In genomic region chr1:23368562-23369334, GRCh38 we compare ENCODE assay signal across 8 cellular contexts. TPM values are rescaled to one million over a fixed set of nuclear protein-coding genes. Genes with fewer than 3 reads are reported as not detected.
A peak's percentile ranks its signal among the peaks of the same experiment; 100 is the strongest.
DNase-seq lines count a peak whose midpoint lies in the region; ATAC-seq, FAIRE-seq and TF ChIP-seq lines count a peak whose summit lies in the region.

No MANE protein-coding gene starts in this region.

- H3K27ac Mint-ChIP-seq in brain = peak overlapping the region; percentile 99 to 100 (median 99)

- peak overlapping the region; percentile 89 to 100 (median 99) for H3K4me3 Mint-ChIP-seq in brain

- CTCF ChIA-PET in A549 (lab: Yijun Ruan, JAX) = interaction anchor here (1.0 to 2.8 kb wide), 6 partner anchors 23 to 428 kb away, joined by 3 to 14 read pairs (median 6); partner anchors contain the start of gene HNRNPR

- peaks cover 31% of the 10 kb centered on the region for H3K9me3 ChIP-seq in A549
- H3K9me3 ChIP-seq in iPS-18a (ENCODE audit: control insufficient read depth, low read depth, low read length) = no peaks in the 10 kb centered on the region
- H3K9me3 ChIP-seq in skeletal muscle satellite cell (replicated peaks; ENCODE audit: low read length) = no peaks in the 10 kb centered on the region

- FAIRE-seq in A549 (lab: Jason Lieb, UNC) = no peak

- POLR2A ChIA-PET in A549 (lab: Yijun Ruan, JAX) = interaction anchor here (0.8 to 3.1 kb wide), 7 partner anchors 8 to 116 kb away, joined by 3 to 33 read pairs (median 4); partner anchors contain the start of genes ASAP3 and HNRNPR

- H3K4me1 ChIP-seq in A549 (peaks cover 17% of the 10 kb centered on the region), iPS-18a (ENCODE audit: control insufficient read depth, low read depth, low read length) (peaks cover 17% of the 10 kb centered on the region), skeletal muscle satellite cell (ENCODE audit: control insufficient read depth, insufficient read depth, low read length) (peaks cover 34% of the 10 kb centered on the region)

- TF ChIP-seq EP300 in A549 (IDR thresholded peaks at IDR 0.05) = no peak

- ATAC-seq in A549 = peak; percentile 89 to 91
- peak; percentile 44 for ATAC-seq in GM18519 (IDR thresholded peaks at IDR 0.05; ENCODE audit: low FRiP score, unreplicated experiment)
- peak; percentile 66 for ATAC-seq in HG03045 (IDR thresholded peaks at IDR 0.05; ENCODE audit: unreplicated experiment)

- H3K4me3 ChIP-seq in A549 = peak overlapping the region; percentile 87
- peak overlapping the region; percentile 97 for H3K4me3 ChIP-seq in iPS-18a (ENCODE audit: low read length)
- peak overlapping the region; percentile 85 for H3K4me3 ChIP-seq in skeletal muscle satellite cell (ENCODE audit: low read length)

- H3K36me3 ChIP-seq in iPS-18a (ENCODE audit: control insufficient read depth, low read depth, low read length) (no peaks in the 10 kb centered on the region), skeletal muscle satellite cell (ENCODE audit: insufficient read depth, low read length) (peaks cover 24% of the 10 kb centered on the region)

- DNase-seq in A549 (ENCODE audit: low read depth in 1 of 2, low spot score in 1 of 2) (peak; percentile 75 to 86), NCI-H2107 (lab: John Stamatoyannopoulos, UW) (peak; percentile 92), UCSD-AML1 (lab: John Stamatoyannopoulos, UW; ENCODE audit: unreplicated experiment) (peak; percentile 92)

- H3K36me3 Mint-ChIP-seq in brain = peaks cover 58% of the 10 kb centered on the region

- peaks cover 67% of the 10 kb centered on the region for H3K4me1 Mint-ChIP-seq in brain

- peaks cover 86% of the 10 kb centered on the region for H3K27me3 ChIP-seq in iPS-18a (ENCODE audit: control insufficient read depth, insufficient read depth, low read length)
- H3K27me3 ChIP-seq in skeletal muscle satellite cell (ENCODE audit: control insufficient read depth, insufficient read depth, low read length) = no peaks in the 10 kb centered on the region

- peaks cover 14% of the 10 kb centered on the region for H3K27me3 Mint-ChIP-seq in brain

- H3K4me2 ChIP-seq in A549 = peak overlapping the region; percentile 97
- peak overlapping the region; percentile 96 for H3K4me2 ChIP-seq in skeletal muscle satellite cell (ENCODE audit: low read length)

- WGBS in A549 (ENCODE audit: missing lambda C conversion rate) = 0% methylated on average over 12 of the region's 61 CpGs

- TF ChIP-seq POLR2A in A549 (IDR thresholded peaks at IDR 0.05; ENCODE audit: low read length) = peak; percentile 55; the same call in 1 of the 2 replicates

- peaks cover 32 to 44% (median 40%) of the 10 kb centered on the region in 5 experiments for H3K9me3 Mint-ChIP-seq in brain

- TF ChIP-seq CTCF in A549 (IDR thresholded peaks at IDR 0.05) (no peak), brain (conservative IDR thresholded peaks at IDR 0.05) (peak; percentile 21 to 49)

- H3K27ac ChIP-seq in A549 = peak overlapping the region; percentile 98 to 99
- H3K27ac ChIP-seq in iPS-18a (ENCODE audit: low read length) = peak overlapping the region; percentile 80

- H3K9ac ChIP-seq in iPS-18a (ENCODE audit: low read length) (peak overlapping the region; percentile 66), skeletal muscle satellite cell (ENCODE audit: low read depth, low read length) (peak overlapping the region; percentile 92)

- TF ChIP-seq RAD21 in A549 (conservative IDR thresholded peaks at IDR 0.05 in 1 of 2, IDR thresholded peaks at IDR 0.05 in 1 of 2) = no peak; a peak in 1 of 5 replicates

TF ChIP-seq in A549, 52 proteins besides CTCF, POLR2A, EP300 and RAD21:
- no peak for TF ChIP-seq NPAS2 (CRISPR knock-in tag; IDR thresholded peaks at IDR 0.05; ENCODE audit: borderline replicate concordance)
- TF ChIP-seq HOXB5 (CRISPR knock-in tag; IDR thresholded peaks at IDR 0.05) = no peak
- TF ChIP-seq, protein P1, sequence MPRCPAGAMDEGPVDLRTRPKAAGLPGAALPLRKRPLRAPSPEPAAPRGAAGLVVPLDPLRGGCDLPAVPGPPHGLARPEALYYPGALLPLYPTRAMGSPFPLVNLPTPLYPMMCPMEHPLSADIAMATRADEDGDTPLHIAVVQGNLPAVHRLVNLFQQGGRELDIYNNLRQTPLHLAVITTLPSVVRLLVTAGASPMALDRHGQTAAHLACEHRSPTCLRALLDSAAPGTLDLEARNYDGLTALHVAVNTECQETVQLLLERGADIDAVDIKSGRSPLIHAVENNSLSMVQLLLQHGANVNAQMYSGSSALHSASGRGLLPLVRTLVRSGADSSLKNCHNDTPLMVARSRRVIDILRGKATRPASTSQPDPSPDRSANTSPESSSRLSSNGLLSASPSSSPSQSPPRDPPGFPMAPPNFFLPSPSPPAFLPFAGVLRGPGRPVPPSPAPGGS (IDR thresholded peaks at IDR 0.05) = peak; percentile 63; the same call in 2 of the 3 replicates
- TF ChIP-seq JUN (IDR thresholded peaks at IDR 0.05) = peak; percentile 35 to 71; a peak in 3 of 5 replicates
- no peak for TF ChIP-seq HOXB13 (CRISPR knock-in tag; IDR thresholded peaks at IDR 0.05; ENCODE audit: low read depth)
- TF ChIP-seq MAX (IDR thresholded peaks at IDR 0.05) = peak; percentile 33
- TF ChIP-seq E2F6 (IDR thresholded peaks at IDR 0.05; ENCODE audit: borderline replicate concordance, low read depth) = 0 out of 2 replicates have a peak, but pooled peaks have one; percentile 40
- TF ChIP-seq HMGXB4 (CRISPR knock-in tag; IDR thresholded peaks at IDR 0.05; ENCODE audit: borderline replicate concordance) = no peak
- 0 out of 3 replicates have a peak, but pooled peaks have one; percentile 19 for TF ChIP-seq SMC3 (IDR thresholded peaks at IDR 0.05)
- peak in 1 of 2 experiments; percentile 60; a peak in 2 of 4 replicates for TF ChIP-seq CEBPB (IDR thresholded peaks at IDR 0.05)
- TF ChIP-seq PHF8 (IDR thresholded peaks at IDR 0.05; ENCODE audit: borderline replicate concordance, low read depth) = peak; percentile 50
- TF ChIP-seq CHD2 (IDR thresholded peaks at IDR 0.05; ENCODE audit: low read length, partially characterized antibody) = no peak

RNA-seq across cellular contexts. Expression of gene ZNF436, which starts 0.9 kb away (rescaled TPM):
- polyA plus RNA-seq in A549 (2011; rRNA removed) = 7.5 and 8.3 TPM in 2 replicates
- polyA plus RNA-seq in A549 (2012; cell fraction: cytosol; rRNA removed) = 1.2 and 1.4 TPM in 2 replicates
- polyA plus RNA-seq in A549 (2012; cell fraction: nucleus; rRNA removed) = 1.1 and 1.2 TPM in 2 replicates
- 4.7 to 5.1 TPM (median 4.8 TPM) in 3 replicates for polyA plus RNA-seq in A549 (2017; fragmentation: RNase III; extraction: RNeasy Plus Mini Kit Qiagen cat#74134 plus additional on column Dnase treatment)
- polyA minus RNA-seq in A549 (2011; rRNA and poly(A)+ RNA removed) = 8.0 and 8.5 TPM in 2 replicates
- polyA plus RNA-seq in brain (ENCODE audit: insufficient read depth, low read depth, low replicate concordance) = 12.2 TPM
- total RNA-seq in skeletal muscle satellite cell (2012; rRNA removed) = 10.6 and 12.0 TPM in 2 replicates

RNA-seq across cellular contexts. Expression of gene HNRNPR, which starts 24.7 kb away (rescaled TPM):
- 241 and 281 TPM in 2 replicates for polyA plus RNA-seq in A549 (2011; rRNA removed)
- polyA plus RNA-seq in A549 (2012; cell fraction: cytosol; rRNA removed) = 130 and 149 TPM in 2 replicates
- 59.0 and 100 TPM in 2 replicates for polyA plus RNA-seq in A549 (2012; cell fraction: nucleus; rRNA removed)
- 223 to 239 TPM (median 237 TPM) in 3 replicates for polyA plus RNA-seq in A549 (2017; fragmentation: RNase III; extraction: RNeasy Plus Mini Kit Qiagen cat#74134 plus additional on column Dnase treatment)
- 101 and 117 TPM in 2 replicates for polyA minus RNA-seq in A549 (2011; rRNA and poly(A)+ RNA removed)
- polyA plus RNA-seq in brain (ENCODE audit: insufficient read depth, low read depth, low replicate concordance) = 126 TPM
- 47.4 and 60.6 TPM in 2 replicates for total RNA-seq in skeletal muscle satellite cell (2012; rRNA removed)

RNA-seq across cellular contexts. Expression of gene TCEA3, which starts 55.8 kb away (rescaled TPM):
- polyA plus RNA-seq in A549 (2011; rRNA removed) = 0.58 and 0.63 TPM in 2 replicates
- 0.34 and 0.48 TPM in 2 replicates for polyA plus RNA-seq in A549 (2012; cell fraction: cytosol; rRNA removed)
- polyA plus RNA-seq in A549 (2012; cell fraction: nucleus; rRNA removed) = 1.0 and 1.2 TPM in 2 replicates
- 0.53 to 0.79 TPM (median 0.58 TPM) in 3 replicates for polyA plus RNA-seq in A549 (2017; fragmentation: RNase III; extraction: RNeasy Plus Mini Kit Qiagen cat#74134 plus additional on column Dnase treatment)
- polyA minus RNA-seq in A549 (2011; rRNA and poly(A)+ RNA removed) = 0.49 and 0.50 TPM in 2 replicates
- 2.2 TPM for polyA plus RNA-seq in brain (ENCODE audit: insufficient read depth, low read depth, low replicate concordance)
- 2.0 and 2.2 TPM in 2 replicates for total RNA-seq in skeletal muscle satellite cell (2012; rRNA removed)

Comparison
In these comparisons a context has a peak if more than half of its experiments do, and no peak if none do; other contexts are left out.
1. Peak in every context shown above with its lines: DNase-seq, ATAC-seq, H3K4me3 ChIP-seq and H3K27ac ChIP-seq.